ENCODE assay signal across 8 cellular contexts in the genomic region with DNA sequence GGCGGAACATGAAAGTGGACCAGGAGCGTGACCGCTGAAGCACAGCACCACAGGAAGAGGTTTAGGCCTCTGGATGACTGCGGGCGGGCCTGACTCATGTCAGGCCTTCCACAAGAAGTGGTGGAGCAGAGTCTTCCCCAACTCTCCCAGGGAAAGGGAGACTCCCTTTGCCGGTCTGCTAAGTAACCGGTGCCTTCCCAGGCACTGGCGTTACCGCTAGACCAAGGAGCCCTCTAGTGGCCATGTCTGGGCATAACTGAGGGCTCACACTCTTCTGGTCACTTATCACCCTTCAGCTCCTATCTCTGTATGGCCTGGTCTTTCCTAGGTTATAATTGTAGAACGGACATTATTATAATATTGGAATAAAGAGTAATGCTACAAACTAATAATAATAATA.
DNase-seq lines count a peak whose midpoint lies in the region; ATAC-seq and TF ChIP-seq lines count a peak whose summit lies in the region.

No MANE protein-coding gene starts in this region.

- H3K9me3 ChIP-seq in HCT116 (ENCODE audit: control insufficient read depth in 1 of 2, insufficient read depth in 1 of 2, low read depth in 1 of 2, low read length in 2 of 2) (peaks cover 0 to 14% of the 10 kb centered on the region in 2 experiments; a peak in 2 of 4 replicates), PC-9 (ENCODE audit: insufficient read depth, low read depth) (no peaks in the 10 kb centered on the region)

- DNase-seq in COR-L47 (lab: John Stamatoyannopoulos, UW) (peak; percentile 13), HCT116 (ENCODE audit: low read depth, low spot score) (peak; percentile 6), PC-9 (peak; percentile 46 to 57), fibroblast of mammary gland (ENCODE audit: low read depth) (peak; percentile 20), renal cortical epithelial cell (ENCODE audit: low read depth) (peak; percentile 15), DMS79 treated with DMSO at 0.1 percent for 48 hours (lab: John Stamatoyannopoulos, UW) (no peak), mesenteric fat pad (ENCODE audit: low spot score) (no peak)
- no peak for DNase-seq in effector CD8-positive, alpha-beta T cell (lab: John Stamatoyannopoulos, UW)

- RAD21 ChIA-PET in HCT116 (lab: Charles Lee; ENCODE audit: low non-redundant PET in 1 of 2, low total read pairs in 2 of 2, uncharacterized antibody in 2 of 2, unreplicated experiment in 2 of 2) = no interaction called here

- no peaks in the 10 kb centered on the region for H3K79me2 ChIP-seq in HCT116 (ENCODE audit: insufficient read depth, low read length)
- H3K79me2 ChIP-seq in PC-9 (ENCODE audit: low read depth) = no peaks in the 10 kb centered on the region

- no peaks in the 10 kb centered on the region for H4K20me1 ChIP-seq in HCT116 (ENCODE audit: insufficient read depth)
- no peaks in the 10 kb centered on the region for H4K20me1 ChIP-seq in PC-9 (ENCODE audit: insufficient read depth)

- intact Hi-C loops in HCT116 (cut with micrococcal nuclease) = loop anchor here (10.0 kb wide), 1 partner anchor 57 kb away; no protein-coding TSS in a partner anchor
- intact Hi-C loops in PC-9 (cut with micrococcal nuclease; ENCODE audit: unreplicated experiment) = no loop called here

- no peak overlapping the region for H3K9ac ChIP-seq in HCT116 (ENCODE audit: low read length)

- H2AFZ ChIP-seq in HCT116 (ENCODE audit: low read depth, low read length, poor library complexity, severe bottlenecking) (no peak overlapping the region), PC-9 (no peak overlapping the region)

- no peaks in the 10 kb centered on the region for H3K27me3 ChIP-seq in HCT116 (ENCODE audit: insufficient read depth, low read length)
- H3K27me3 ChIP-seq in PC-9 (ENCODE audit: insufficient read depth, low read depth) = no peaks in the 10 kb centered on the region

- H3K36me3 ChIP-seq in HCT116 (ENCODE audit: control insufficient read depth in 1 of 2, insufficient read depth in 2 of 2, low read length in 2 of 2) (no peaks in the 10 kb centered on the region; a peak in 1 of 4 replicates), PC-9 (ENCODE audit: low read depth) (no peaks in the 10 kb centered on the region)

- H3K4me1 ChIP-seq in HCT116 (ENCODE audit: control insufficient read depth in 1 of 2, insufficient read depth in 2 of 2, low read length in 2 of 2) = no peaks in the 10 kb centered on the region
- no peaks in the 10 kb centered on the region for H3K4me1 ChIP-seq in PC-9 (replicated peaks; ENCODE audit: insufficient read depth)

- no peaks in the 10 kb centered on the region for H3F3A ChIP-seq in PC-9 (ENCODE audit: insufficient read depth, low read depth)

- BruUV-seq in HCT116 (replicated peaks; lab: Mats Ljungman, UMichigan) (no TSS peak), PC-9 (replicated peaks; lab: Mats Ljungman, UMichigan) (no TSS peak)

- H3K4me3 ChIP-seq in HCT116 (replicated peaks in 1 of 2; ENCODE audit: low read depth in 1 of 2, low read length in 2 of 2) = no peak overlapping the region
- no peak overlapping the region for H3K4me3 ChIP-seq in PC-9
- no peak overlapping the region for H3K4me3 ChIP-seq in fibroblast of mammary gland (ENCODE audit: control insufficient read depth, low read depth, low read length)

- H3K9me2 ChIP-seq in HCT116 (ENCODE audit: insufficient read depth) = no peaks in the 10 kb centered on the region
- no peaks in the 10 kb centered on the region for H3K9me2 ChIP-seq in PC-9 (ENCODE audit: insufficient read depth)

- no peak overlapping the region for H3K27ac ChIP-seq in HCT116 (ENCODE audit: low read depth, low read length)
- H3K27ac ChIP-seq in PC-9 = no peak overlapping the region

- no peak; the same call in 1 of the 2 replicates for TF ChIP-seq RAD21 in HCT116 (IDR thresholded peaks at IDR 0.05; ENCODE audit: low read depth)

- POLR2A ChIA-PET in HCT116 (lab: Charles Lee) (no interaction called here), PC-9 (lab: Charles Lee; ENCODE audit: unreplicated experiment) (no interaction called here)

- CTCF ChIA-PET in HCT116 (lab: Charles Lee) = no interaction called here
- CTCF ChIA-PET in PC-9 (lab: Charles Lee) = no interaction called here

- peak in 2 of 3 experiments; percentile 58 to 75; a peak in 4 of 6 replicates for TF ChIP-seq CTCF in HCT116 (IDR thresholded peaks at IDR 0.05 in 2 of 3, conservative IDR thresholded peaks at IDR 0.05 in 1 of 3; ENCODE audit: borderline replicate concordance in 1 of 3, insufficient read depth in 1 of 3, low read depth in 2 of 3, low read length in 2 of 3)
- peak; percentile 93 for TF ChIP-seq CTCF in PC-9 (conservative IDR thresholded peaks at IDR 0.05)
- peak; percentile 46 for TF ChIP-seq CTCF in fibroblast of mammary gland (conservative IDR thresholded peaks at IDR 0.05; ENCODE audit: control insufficient read depth, insufficient read depth, low read depth, low read length)

- no peak for TF ChIP-seq POLR2A in HCT116 (IDR thresholded peaks at IDR 0.05; ENCODE audit: borderline replicate concordance, extremely low read depth, insufficient read depth, insufficient read length)

- H3K4me2 ChIP-seq in HCT116 (ENCODE audit: low read length) (no peak overlapping the region), PC-9 (no peak overlapping the region)

- no peak for ATAC-seq in HCT116

TF ChIP-seq in HCT116, 20 proteins besides CTCF, POLR2A, EP300 and RAD21:
- TF ChIP-seq ZNF274 (IDR thresholded peaks at IDR 0.05; ENCODE audit: low read depth, low read length) = no peak
- TF ChIP-seq, protein P1, sequence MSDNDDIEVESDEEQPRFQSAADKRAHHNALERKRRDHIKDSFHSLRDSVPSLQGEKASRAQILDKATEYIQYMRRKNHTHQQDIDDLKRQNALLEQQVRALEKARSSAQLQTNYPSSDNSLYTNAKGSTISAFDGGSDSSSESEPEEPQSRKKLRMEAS (IDR thresholded peaks at IDR 0.05) = no peak
- TF ChIP-seq, protein P2, sequence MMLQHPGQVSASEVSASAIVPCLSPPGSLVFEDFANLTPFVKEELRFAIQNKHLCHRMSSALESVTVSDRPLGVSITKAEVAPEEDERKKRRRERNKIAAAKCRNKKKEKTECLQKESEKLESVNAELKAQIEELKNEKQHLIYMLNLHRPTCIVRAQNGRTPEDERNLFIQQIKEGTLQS (IDR thresholded peaks at IDR 0.05) = no peak
- TF ChIP-seq, protein P3, sequence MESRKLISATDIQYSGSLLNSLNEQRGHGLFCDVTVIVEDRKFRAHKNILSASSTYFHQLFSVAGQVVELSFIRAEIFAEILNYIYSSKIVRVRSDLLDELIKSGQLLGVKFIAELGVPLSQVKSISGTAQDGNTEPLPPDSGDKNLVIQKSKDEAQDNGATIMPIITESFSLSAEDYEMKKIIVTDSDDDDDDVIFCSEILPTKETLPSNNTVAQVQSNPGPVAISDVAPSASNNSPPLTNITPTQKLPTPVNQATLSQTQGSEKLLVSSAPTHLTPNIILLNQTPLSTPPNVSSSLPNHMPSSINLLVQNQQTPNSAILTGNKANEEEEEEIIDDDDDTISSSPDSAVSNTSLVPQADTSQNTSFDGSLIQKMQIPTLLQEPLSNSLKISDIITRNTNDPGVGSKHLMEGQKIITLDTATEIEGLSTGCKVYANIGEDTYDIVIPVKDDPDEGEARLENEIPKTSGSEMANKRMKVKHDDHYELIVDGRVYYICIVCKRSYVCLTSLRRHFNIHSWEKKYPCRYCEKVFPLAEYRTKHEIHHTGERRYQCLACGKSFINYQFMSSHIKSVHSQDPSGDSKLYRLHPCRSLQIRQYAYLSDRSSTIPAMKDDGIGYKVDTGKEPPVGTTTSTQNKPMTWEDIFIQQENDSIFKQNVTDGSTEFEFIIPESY (IDR thresholded peaks at IDR 0.05; ENCODE audit: extremely low read depth, insufficient replicate concordance, low read length) = no peak
- no peak for TF ChIP-seq SIN3A (IDR thresholded peaks at IDR 0.05; ENCODE audit: low read depth)
- TF ChIP-seq, protein P4, sequence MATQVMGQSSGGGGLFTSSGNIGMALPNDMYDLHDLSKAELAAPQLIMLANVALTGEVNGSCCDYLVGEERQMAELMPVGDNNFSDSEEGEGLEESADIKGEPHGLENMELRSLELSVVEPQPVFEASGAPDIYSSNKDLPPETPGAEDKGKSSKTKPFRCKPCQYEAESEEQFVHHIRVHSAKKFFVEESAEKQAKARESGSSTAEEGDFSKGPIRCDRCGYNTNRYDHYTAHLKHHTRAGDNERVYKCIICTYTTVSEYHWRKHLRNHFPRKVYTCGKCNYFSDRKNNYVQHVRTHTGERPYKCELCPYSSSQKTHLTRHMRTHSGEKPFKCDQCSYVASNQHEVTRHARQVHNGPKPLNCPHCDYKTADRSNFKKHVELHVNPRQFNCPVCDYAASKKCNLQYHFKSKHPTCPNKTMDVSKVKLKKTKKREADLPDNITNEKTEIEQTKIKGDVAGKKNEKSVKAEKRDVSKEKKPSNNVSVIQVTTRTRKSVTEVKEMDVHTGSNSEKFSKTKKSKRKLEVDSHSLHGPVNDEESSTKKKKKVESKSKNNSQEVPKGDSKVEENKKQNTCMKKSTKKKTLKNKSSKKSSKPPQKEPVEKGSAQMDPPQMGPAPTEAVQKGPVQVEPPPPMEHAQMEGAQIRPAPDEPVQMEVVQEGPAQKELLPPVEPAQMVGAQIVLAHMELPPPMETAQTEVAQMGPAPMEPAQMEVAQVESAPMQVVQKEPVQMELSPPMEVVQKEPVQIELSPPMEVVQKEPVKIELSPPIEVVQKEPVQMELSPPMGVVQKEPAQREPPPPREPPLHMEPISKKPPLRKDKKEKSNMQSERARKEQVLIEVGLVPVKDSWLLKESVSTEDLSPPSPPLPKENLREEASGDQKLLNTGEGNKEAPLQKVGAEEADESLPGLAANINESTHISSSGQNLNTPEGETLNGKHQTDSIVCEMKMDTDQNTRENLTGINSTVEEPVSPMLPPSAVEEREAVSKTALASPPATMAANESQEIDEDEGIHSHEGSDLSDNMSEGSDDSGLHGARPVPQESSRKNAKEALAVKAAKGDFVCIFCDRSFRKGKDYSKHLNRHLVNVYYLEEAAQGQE (IDR thresholded peaks at IDR 0.05; ENCODE audit: low read depth) = no peak
- TF ChIP-seq SRF (IDR thresholded peaks at IDR 0.05; ENCODE audit: low read depth) = no peak
- TF ChIP-seq POLR2AphosphoS5 (IDR thresholded peaks at IDR 0.05; ENCODE audit: low read depth, low read length) = no peak
- TF ChIP-seq ELF1 (IDR thresholded peaks at IDR 0.05; ENCODE audit: borderline replicate concordance, low read depth) = no peak
- TF ChIP-seq YY1 (IDR thresholded peaks at IDR 0.05; ENCODE audit: extremely low read depth, insufficient replicate concordance, low read depth, low read length) = no peak
- TF ChIP-seq CBX3 (IDR thresholded peaks at IDR 0.05; ENCODE audit: low read depth) = no peak
- no peak for TF ChIP-seq FOSL1 (IDR thresholded peaks at IDR 0.05; ENCODE audit: low read depth)
- TF ChIP-seq CEBPB (IDR thresholded peaks at IDR 0.05; ENCODE audit: low read depth) = no peak

Comparison
In these comparisons a context has a peak if more than half of its experiments do, and no peak if none do; other contexts are left out.
1. DNase-seq: peak in COR-L47 (single experiment), HCT116 (single experiment), PC-9 (2 of 2), fibroblast of mammary gland (single experiment) and renal cortical epithelial cell (single experiment); none in effector CD8-positive, alpha-beta T cell (single experiment), DMS79 treated with DMSO at 0.1 percent for 48 hours (single experiment) and mesenteric fat pad (single experiment).
2. Peak in every context shown above with its lines, with median percentiles within 50 percentile points of each other: CTCF ChIP-seq.